In genomic region chr1:233627376-233627775, GRCh38 we compare ENCODE assay signal across 12 cellular contexts. TPM values are rescaled to one million over a fixed set of nuclear protein-coding genes. Genes with fewer than 3 reads are reported as not detected.
DNase-seq lines count a peak whose midpoint lies in the region; ATAC-seq and TF ChIP-seq lines count a peak whose summit lies in the region.
"Had no signal": no experiment of that assay in that cellular context is flagged by ENCODE, and none has a peak within 500 bp of the region (broad histone marks: within the 10 kb centered on the region; RNA-seq: fewer than 3 reads in every experiment).

No MANE protein-coding gene starts in this region.

- ATAC-seq in activated naive CD4-positive, alpha-beta T cell treated with anti-CD3 and anti-CD28 coated beads, Interleukin-2, amount 50 U/mL, for 72 hours, result peak; percentile 31 to 83
- ATAC-seq in mucosa of descending colon, result no peak

- no peak for TF ChIP-seq POLR2A in esophagus squamous epithelium (IDR thresholded peaks at IDR 0.05)

- DNase-seq in activated naive CD4-positive, alpha-beta T cell treated with anti-CD3 and anti-CD28 coated beads, Interleukin-2, amount 50 U/mL, for 72 hours (ENCODE audit: low spot score in 2 of 2), result no peak
- no peak for DNase-seq in activated naive CD4-positive, alpha-beta T cell (lab: John Stamatoyannopoulos, UW)
- peak; percentile 75 for DNase-seq in RPMI8226
- no peak for DNase-seq in esophagus squamous epithelium (lab: John Stamatoyannopoulos, UW)
- DNase-seq in stimulated activated CD8-positive, alpha-beta memory T cell treated with anti-CD3 and anti-CD28 coated beads, Interleukin-4, amount 100 ng/mL, for 48 hours, result peak; percentile 64
- DNase-seq in NCI-H1930 (lab: John Stamatoyannopoulos, UW), result no peak
- DNase-seq in islet precursor cell, result no peak
- DNase-seq in mucosa of descending colon, result no peak
- DNase-seq: DMS79, NCI-H1417, SW 1271 had no signal

- intact Hi-C loops in esophagus squamous epithelium (cut with DNase I), result no loop called here
- intact Hi-C loops in mucosa of descending colon (cut with DNase I, micrococcal nuclease), result no loop called here

- peaks cover 0 to 30% (median 0%) of the 10 kb centered on the region in 3 donors for H3K4me1 ChIP-seq in esophagus squamous epithelium
- peaks cover 32% of the 10 kb centered on the region for H3K4me1 ChIP-seq in mucosa of descending colon (ENCODE audit: low read depth)
- H3K4me1 ChIP-seq: esophagus muscularis mucosa had no signal

- 51 to 57% methylated on average over 8 to 11 of the region's 11 CpGs for WGBS in esophagus squamous epithelium, 2 donors

- no peaks in the 10 kb centered on the region for H3K9me3 Mint-ChIP-seq in activated naive CD4-positive, alpha-beta T cell treated with anti-CD3 and anti-CD28 coated beads, Interleukin-2, amount 50 U/mL, for 72 hours

- H3K36me3 Mint-ChIP-seq in activated naive CD4-positive, alpha-beta T cell treated with anti-CD3 and anti-CD28 coated beads, Interleukin-2, amount 50 U/mL, for 72 hours, result no peaks in the 10 kb centered on the region

- H3K27ac ChIP-seq in esophagus squamous epithelium, result peak overlapping the region; percentile 47 to 81 (median 71)
- H3K27ac ChIP-seq: esophagus muscularis mucosa had no signal

- H3K36me3 ChIP-seq in esophagus squamous epithelium (no peaks in the 10 kb centered on the region), mucosa of descending colon (ENCODE audit: low read depth) (no peaks in the 10 kb centered on the region)

- no peak for TF ChIP-seq CTCF in esophagus squamous epithelium (IDR thresholded peaks at IDR 0.05)
- TF ChIP-seq CTCF in mucosa of descending colon (IDR thresholded peaks at IDR 0.05), result no peak

- H3K27me3 ChIP-seq in esophagus squamous epithelium, result no peaks in the 10 kb centered on the region
- H3K27me3 ChIP-seq: esophagus muscularis mucosa had no signal

- H3K27ac Mint-ChIP-seq in activated naive CD4-positive, alpha-beta T cell treated with anti-CD3 and anti-CD28 coated beads, Interleukin-2, amount 50 U/mL, for 72 hours, result no peak overlapping the region

- H3K9me3 ChIP-seq in esophagus squamous epithelium (no peaks in the 10 kb centered on the region), mucosa of descending colon (no peaks in the 10 kb centered on the region)
- H3K9me3 ChIP-seq: esophagus muscularis mucosa had no signal

- peak overlapping the region in 2 of 4 donors; percentile 12 to 16 for H3K4me3 ChIP-seq in esophagus squamous epithelium
- H3K4me3 ChIP-seq in mucosa of descending colon, result no peak overlapping the region
- H3K4me3 ChIP-seq: esophagus muscularis mucosa had no signal

RNA-seq across cellular contexts. Expression of gene KCNK1, which starts 13.5 kb away (rescaled TPM):
- under 1 TPM in 1 of 2 donors, not detected in 1; 0.78 TPM for total RNA-seq in activated naive CD4-positive, alpha-beta T cell treated with anti-CD3 and anti-CD28 coated beads, Interleukin-2, amount 50 U/mL, for 72 hours
- total RNA-seq in esophagus squamous epithelium (10 to 100 TPM; 11.2 to 25.7 (median 16.7) TPM), mucosa of descending colon (10 to 100 TPM; 22.2 to 44.8 (median 43.6) TPM)

Comparison
In these comparisons a context has a peak if more than half of its experiments do, and no peak if none do; other contexts are left out.
1. DNase-seq: peak in RPMI8226 (single experiment) and stimulated activated CD8-positive, alpha-beta memory T cell treated with anti-CD3 and anti-CD28 coated beads, Interleukin-4, amount 100 ng/mL, for 48 hours (single experiment); none in activated naive CD4-positive, alpha-beta T cell treated with anti-CD3 and anti-CD28 coated beads, Interleukin-2, amount 50 U/mL, for 72 hours (0 of 2), activated naive CD4-positive, alpha-beta T cell (0 of 4), esophagus squamous epithelium (single experiment), NCI-H1930 (0 of 2), islet precursor cell (single experiment) and mucosa of descending colon (0 of 3).
2. RNA of gene KCNK1, which starts 13.5 kb away (total RNA-seq): 22.2 to 44.8 TPM in mucosa of descending colon and 11.2 to 25.7 TPM in esophagus squamous epithelium; 0.78 TPM in activated naive CD4-positive, alpha-beta T cell treated with anti-CD3 and anti-CD28 coated beads, Interleukin-2, amount 50 U/mL, for 72 hours; every median in the first group is over 4 times any median in the second.